In the genomic region with DNA sequence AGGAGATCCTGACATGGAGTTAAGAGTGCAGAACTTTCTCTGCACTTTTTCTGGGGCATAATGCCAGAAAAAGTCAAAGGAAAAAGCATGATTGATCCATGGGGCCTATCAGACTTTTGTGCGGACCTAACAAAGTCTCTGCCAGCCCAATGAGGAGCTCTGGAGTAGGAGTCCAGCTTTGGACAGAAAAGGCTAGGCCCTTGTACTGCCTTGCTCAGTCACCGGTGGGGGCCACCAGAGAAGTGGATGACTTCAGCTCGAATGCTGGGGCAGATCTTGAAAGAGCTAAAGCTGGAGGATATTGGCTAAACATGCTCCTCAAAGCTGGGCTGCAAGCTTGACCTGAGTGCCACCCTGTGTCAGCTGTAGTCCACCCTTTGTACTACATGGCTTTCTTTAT, we compare ENCODE assay signal across 1 cellular context.
TF ChIP-seq lines count a peak whose summit lies in the region.

No MANE protein-coding gene starts in this region.

TF ChIP-seq in HepG2, 621 proteins besides CTCF, POLR2A, EP300 and RAD21:
- TF ChIP-seq, protein P1, sequence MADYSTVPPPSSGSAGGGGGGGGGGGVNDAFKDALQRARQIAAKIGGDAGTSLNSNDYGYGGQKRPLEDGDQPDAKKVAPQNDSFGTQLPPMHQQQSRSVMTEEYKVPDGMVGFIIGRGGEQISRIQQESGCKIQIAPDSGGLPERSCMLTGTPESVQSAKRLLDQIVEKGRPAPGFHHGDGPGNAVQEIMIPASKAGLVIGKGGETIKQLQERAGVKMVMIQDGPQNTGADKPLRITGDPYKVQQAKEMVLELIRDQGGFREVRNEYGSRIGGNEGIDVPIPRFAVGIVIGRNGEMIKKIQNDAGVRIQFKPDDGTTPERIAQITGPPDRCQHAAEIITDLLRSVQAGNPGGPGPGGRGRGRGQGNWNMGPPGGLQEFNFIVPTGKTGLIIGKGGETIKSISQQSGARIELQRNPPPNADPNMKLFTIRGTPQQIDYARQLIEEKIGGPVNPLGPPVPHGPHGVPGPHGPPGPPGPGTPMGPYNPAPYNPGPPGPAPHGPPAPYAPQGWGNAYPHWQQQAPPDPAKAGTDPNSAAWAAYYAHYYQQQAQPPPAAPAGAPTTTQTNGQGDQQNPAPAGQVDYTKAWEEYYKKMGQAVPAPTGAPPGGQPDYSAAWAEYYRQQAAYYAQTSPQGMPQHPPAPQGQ (CRISPR knock-in tag; IDR thresholded peaks at IDR 0.05; ENCODE audit: borderline replicate concordance): no peak
- TF ChIP-seq ZNF30 (CRISPR knock-in tag; IDR thresholded peaks at IDR 0.05): no peak
- TF ChIP-seq POLR2AphosphoS2 (IDR thresholded peaks at IDR 0.05; ENCODE audit: low read depth, low read length): no peak
- TF ChIP-seq SP5 (CRISPR knock-in tag; IDR thresholded peaks at IDR 0.05; ENCODE audit: borderline replicate concordance, low read depth): no peak
- TF ChIP-seq ZNF343 (CRISPR knock-in tag; IDR thresholded peaks at IDR 0.05): no peak
- TF ChIP-seq KMT2B (CRISPR knock-in tag; IDR thresholded peaks at IDR 0.05): no peak
- no peak for TF ChIP-seq HCFC1 (IDR thresholded peaks at IDR 0.05; ENCODE audit: low read depth, low read length)
- TF ChIP-seq ATF7 (IDR thresholded peaks at IDR 0.05): no peak
- TF ChIP-seq ATF7 (CRISPR knock-in tag; IDR thresholded peaks at IDR 0.05): no peak
- no peak for TF ChIP-seq SATB2 (CRISPR knock-in tag; IDR thresholded peaks at IDR 0.05)
- TF ChIP-seq REXO4 (CRISPR knock-in tag; IDR thresholded peaks at IDR 0.05; ENCODE audit: borderline replicate concordance): no peak
- no peak for TF ChIP-seq TGIF2 (CRISPR knock-in tag; IDR thresholded peaks at IDR 0.05)
